In the genomic region with DNA sequence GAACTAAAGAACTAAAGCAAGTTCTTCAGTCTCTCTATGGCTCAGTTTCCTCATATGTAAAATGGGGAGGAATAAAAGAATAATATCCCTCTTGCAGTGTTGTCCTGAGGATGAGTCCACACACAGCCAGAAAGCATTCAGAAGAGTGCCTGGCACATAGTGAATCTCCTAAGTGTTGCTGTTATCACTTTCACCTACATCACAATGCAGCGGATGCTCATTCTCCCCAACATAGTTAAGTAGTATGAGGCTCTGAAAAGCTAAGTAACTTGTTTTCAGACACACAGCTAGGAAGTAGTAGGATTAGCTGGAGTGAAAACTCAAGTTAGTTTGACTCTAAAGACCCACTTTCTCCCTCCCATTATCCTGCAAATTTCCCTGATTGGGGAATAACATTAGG, we compare ENCODE assay signal across 22 cellular contexts. TPM values are rescaled to one million over a fixed set of nuclear protein-coding genes. Genes with fewer than 3 reads are reported as not detected.
DNase-seq lines count a peak whose midpoint lies in the region; ATAC-seq and TF ChIP-seq lines count a peak whose summit lies in the region.
"Had no signal": no experiment of that assay in that cellular context is flagged by ENCODE, and none has a peak within 500 bp of the region (broad histone marks: within the 10 kb centered on the region; RNA-seq: fewer than 3 reads in every experiment).

No MANE protein-coding gene starts in this region.

- no peak for TF ChIP-seq CTCF in CD8-positive, alpha-beta T cell (IDR thresholded peaks at IDR 0.05)
- TF ChIP-seq CTCF in WTC11 (IDR thresholded peaks at IDR 0.05) (no peak), omental fat pad (IDR thresholded peaks at IDR 0.05) (no peak)

- H3K27me3 ChIP-seq in CD8-positive, alpha-beta T cell (ENCODE audit: insufficient read depth, low read length) = no peaks in the 10 kb centered on the region
- H3K27me3 ChIP-seq: body of pancreas, gastrocnemius medialis, ovary had no signal

- no peaks in the 10 kb centered on the region for H3K36me3 ChIP-seq in CD8-positive, alpha-beta T cell (ENCODE audit: insufficient read depth, low read length)
- H3K36me3 ChIP-seq: gastrocnemius medialis, ovary had no signal

- H3K27ac Mint-ChIP-seq in activated CD8-positive, alpha-beta memory T cell treated with anti-CD3 and anti-CD28 coated beads, Interleukin-2, amount 10 ng/mL, durations not matched to agents 7 days and 5 days = peak overlapping the region; percentile 83
- H3K27ac Mint-ChIP-seq in CD8-positive, alpha-beta T cell = peak overlapping the region; percentile 96
- H3K27ac Mint-ChIP-seq in WTC11 = no peak overlapping the region
- peak overlapping the region in 1 of 2 donors; percentile 71 for H3K27ac Mint-ChIP-seq in natural killer cell treated with Interleukin-12 subunit alpha and Interleukin-12 subunit beta and Interleukin-15 and Interleukin-18, amount 100 ng/mL, for 72 hours

- peaks cover 4% of the 10 kb centered on the region for H3K27me3 Mint-ChIP-seq in activated CD8-positive, alpha-beta memory T cell treated with anti-CD3 and anti-CD28 coated beads, Interleukin-2, amount 10 ng/mL, durations not matched to agents 7 days and 5 days
- no peaks in the 10 kb centered on the region for H3K27me3 Mint-ChIP-seq in CD8-positive, alpha-beta T cell (ENCODE audit: low read depth)
- H3K27me3 Mint-ChIP-seq in WTC11 (ENCODE audit: low read depth) = peaks cover 31% of the 10 kb centered on the region
- peaks cover 0 to 2% of the 10 kb centered on the region in 2 donors for H3K27me3 Mint-ChIP-seq in natural killer cell treated with Interleukin-12 subunit alpha and Interleukin-12 subunit beta and Interleukin-15 and Interleukin-18, amount 100 ng/mL, for 72 hours

- CTCF ChIA-PET in activated CD8-positive, alpha-beta memory T cell treated with anti-CD3 and anti-CD28 coated beads, Interleukin-2, amount 10 ng/mL, durations not matched to agents 7 days and 5 days (lab: Charles Lee) = interaction anchor here (0.7 to 5.0 kb wide), 8 partner anchors 7 to 111 kb away, joined by 3 to 58 read pairs (median 12); no protein-coding TSS in a partner anchor
- CTCF ChIA-PET in CD8-positive, alpha-beta T cell (lab: Charles Lee) = interaction anchor here (0.8 to 5.5 kb wide), 9 partner anchors 8 to 572 kb away, joined by 3 to 48 read pairs (median 6); no protein-coding TSS in a partner anchor
- CTCF ChIA-PET in WTC11 (lab: Charles Lee) = interaction anchor here (0.9 to 2.1 kb wide), 7 partner anchors 8 to 105 kb away, joined by 3 to 15 read pairs (median 5); no protein-coding TSS in a partner anchor

- intact Hi-C loops in CD8-positive, alpha-beta T cell (cut with DNase I, micrococcal nuclease) = no loop called here

- H3K9me3 ChIP-seq in CD8-positive, alpha-beta T cell (ENCODE audit: low read length) = no peaks in the 10 kb centered on the region
- H3K9me3 ChIP-seq: body of pancreas, gastrocnemius medialis, ovary had no signal

- POLR2A ChIA-PET in CD8-positive, alpha-beta T cell (lab: Charles Lee) = interaction anchor here (1.0 to 5.5 kb wide), 8 partner anchors 7 to 58 kb away, joined by 3 to 46 read pairs (median 19); a partner anchor contains a TSS
- POLR2A ChIA-PET in WTC11 (lab: Charles Lee) = no interaction called here

- no peak for DNase-seq in activated CD8-positive, alpha-beta memory T cell treated with anti-CD3 and anti-CD28 coated beads, Interleukin-2, amount 10 ng/mL, durations not matched to agents 7 days and 5 days
- no peak for DNase-seq in activated CD8-positive, alpha-beta memory T cell treated with anti-CD3 and anti-CD28 coated beads, Interleukin-2, amount 50 U/mL, for 4 hours
- DNase-seq in CD8-positive, alpha-beta T cell = no peak
- no peak for DNase-seq in WTC11 (ENCODE audit: low spot score)
- no peak for DNase-seq in natural killer cell treated with Interleukin-12 subunit alpha and Interleukin-12 subunit beta and Interleukin-15 and Interleukin-18, amount 100 ng/mL, for 72 hours (ENCODE audit: low spot score)
- no peak for DNase-seq in NCI-H2196 treated with DMSO at 0.1 percent for 48 hours (lab: John Stamatoyannopoulos, UW; ENCODE audit: unreplicated experiment)
- DNase-seq in substantia nigra (lab: John Stamatoyannopoulos, UW) = no peak
- DNase-seq in omental fat pad (ENCODE audit: low spot score) = no peak
- DNase-seq: body of pancreas; effector CD4-positive, alpha-beta T cell; gastrocnemius medialis; GDM1; NCI-H1436; NCI-H526 treated with DMSO at 0.1 percent for 48 hours; ovary; right cardiac atrium; SHP77 had no signal

- peak overlapping the region; percentile 2 for H3K27ac ChIP-seq in CD8-positive, alpha-beta T cell (ENCODE audit: low read depth, low read length)
- no peak overlapping the region for H3K27ac ChIP-seq in substantia nigra (ENCODE audit: low read depth, low read length, poor library complexity, severe bottlenecking)
- H3K27ac ChIP-seq: body of pancreas, C4-2B, gastrocnemius medialis, ovary had no signal

- no peaks in the 10 kb centered on the region for H3K9me3 Mint-ChIP-seq in activated CD8-positive, alpha-beta memory T cell treated with anti-CD3 and anti-CD28 coated beads, Interleukin-2, amount 10 ng/mL, durations not matched to agents 7 days and 5 days (ENCODE audit: low read depth)
- H3K9me3 Mint-ChIP-seq in CD8-positive, alpha-beta T cell = no peaks in the 10 kb centered on the region
- H3K9me3 Mint-ChIP-seq in WTC11 = no peaks in the 10 kb centered on the region
- H3K9me3 Mint-ChIP-seq in natural killer cell treated with Interleukin-12 subunit alpha and Interleukin-12 subunit beta and Interleukin-15 and Interleukin-18, amount 100 ng/mL, for 72 hours = no peaks in the 10 kb centered on the region
- H3K9me3 Mint-ChIP-seq: activated naive CD4-positive, alpha-beta T cell treated with anti-CD3 and anti-CD28 coated beads, Interleukin-2, amount 50 U/mL, for 72 hours had no signal

- H3K4me1 ChIP-seq in CD8-positive, alpha-beta T cell (ENCODE audit: insufficient read depth, low read length) = peaks cover 73% of the 10 kb centered on the region
- H3K4me1 ChIP-seq: gastrocnemius medialis had no signal

- no peak for ATAC-seq in activated CD8-positive, alpha-beta memory T cell treated with anti-CD3 and anti-CD28 coated beads, Interleukin-2, amount 10 ng/mL, durations not matched to agents 7 days and 5 days
- no peak for ATAC-seq in CD8-positive, alpha-beta T cell
- ATAC-seq in WTC11 = peak; percentile 68
- ATAC-seq in natural killer cell treated with Interleukin-12 subunit alpha and Interleukin-12 subunit beta and Interleukin-15 and Interleukin-18, amount 100 ng/mL, for 72 hours = no peak
- no peak for ATAC-seq in omental fat pad (ENCODE audit: low FRiP score)
- ATAC-seq: activated naive CD4-positive, alpha-beta T cell treated with anti-CD3 and anti-CD28 coated beads, Interleukin-2, amount 50 U/mL, for 72 hours; body of pancreas; esophagus mucosa; gastrocnemius medialis; HCT116; right cardiac atrium had no signal

- no peak overlapping the region for H3K4me3 ChIP-seq in CD8-positive, alpha-beta T cell (ENCODE audit: low read depth, low read length)
- H3K4me3 ChIP-seq: body of pancreas, gastrocnemius medialis, lung, ovary had no signal

- no peaks in the 10 kb centered on the region for H3K36me3 Mint-ChIP-seq in activated CD8-positive, alpha-beta memory T cell treated with anti-CD3 and anti-CD28 coated beads, Interleukin-2, amount 10 ng/mL, durations not matched to agents 7 days and 5 days
- no peaks in the 10 kb centered on the region for H3K36me3 Mint-ChIP-seq in CD8-positive, alpha-beta T cell
- no peaks in the 10 kb centered on the region for H3K36me3 Mint-ChIP-seq in WTC11
- H3K36me3 Mint-ChIP-seq in natural killer cell treated with Interleukin-12 subunit alpha and Interleukin-12 subunit beta and Interleukin-15 and Interleukin-18, amount 100 ng/mL, for 72 hours = no peaks in the 10 kb centered on the region
- H3K36me3 Mint-ChIP-seq: activated naive CD4-positive, alpha-beta T cell treated with anti-CD3 and anti-CD28 coated beads, Interleukin-2, amount 50 U/mL, for 72 hours had no signal

- no peak overlapping the region for H3K4me3 Mint-ChIP-seq in activated CD8-positive, alpha-beta memory T cell treated with anti-CD3 and anti-CD28 coated beads, Interleukin-2, amount 10 ng/mL, durations not matched to agents 7 days and 5 days
- H3K4me3 Mint-ChIP-seq in CD8-positive, alpha-beta T cell = peak overlapping the region; percentile 71
- no peak overlapping the region for H3K4me3 Mint-ChIP-seq in WTC11
- H3K4me3 Mint-ChIP-seq in natural killer cell treated with Interleukin-12 subunit alpha and Interleukin-12 subunit beta and Interleukin-15 and Interleukin-18, amount 100 ng/mL, for 72 hours = peak overlapping the region; percentile 26

- peaks cover 62% of the 10 kb centered on the region for H3K4me1 Mint-ChIP-seq in activated CD8-positive, alpha-beta memory T cell treated with anti-CD3 and anti-CD28 coated beads, Interleukin-2, amount 10 ng/mL, durations not matched to agents 7 days and 5 days
- H3K4me1 Mint-ChIP-seq in CD8-positive, alpha-beta T cell (ENCODE audit: low read depth) = peaks cover 72% of the 10 kb centered on the region
- H3K4me1 Mint-ChIP-seq in WTC11 = peaks cover 56% of the 10 kb centered on the region
- peaks cover 43 to 65% of the 10 kb centered on the region in 2 donors for H3K4me1 Mint-ChIP-seq in natural killer cell treated with Interleukin-12 subunit alpha and Interleukin-12 subunit beta and Interleukin-15 and Interleukin-18, amount 100 ng/mL, for 72 hours (ENCODE audit: low read depth in 2 of 2)

TF ChIP-seq in WTC11, 78 proteins besides CTCF, POLR2A, EP300 and RAD21 (continues in another document):
- TF ChIP-seq ZNF219 (CRISPR knock-in tag; IDR thresholded peaks at IDR 0.05; ENCODE audit: borderline replicate concordance) (no peak), FOXK1 (CRISPR knock-in tag; IDR thresholded peaks at IDR 0.05) (no peak), ZNF317 (CRISPR knock-in tag; IDR thresholded peaks at IDR 0.05; ENCODE audit: borderline replicate concordance, low read depth) (no peak), EMX1 (CRISPR knock-in tag; IDR thresholded peaks at IDR 0.05) (no peak)

RNA-seq across cellular contexts. Expression of a gene that starts 9.1 kb away (rescaled TPM):
- 10 to 100 TPM; 50.5 to 67.1 TPM for total RNA-seq in activated CD8-positive, alpha-beta memory T cell treated with anti-CD3 and anti-CD28 coated beads, Interleukin-2, amount 10 ng/mL, durations not matched to agents 7 days and 5 days
- 100 to 1,000 TPM; 264 to 275 TPM for total RNA-seq in CD8-positive, alpha-beta T cell
- total RNA-seq in WTC11 (2021) = 30.0 to 36.6 TPM (median 30.8 TPM) in 3 replicates
- total RNA-seq in natural killer cell treated with Interleukin-12 subunit alpha and Interleukin-12 subunit beta and Interleukin-15 and Interleukin-18, amount 100 ng/mL, for 72 hours = 10 to 100 TPM; 70.0 to 75.3 TPM
- 10 to 100 TPM; 40.4 to 66.2 (median 56.0) TPM for total RNA-seq in omental fat pad

Comparison
In these comparisons a context has a peak if more than half of its experiments do, and no peak if none do; other contexts are left out.
1. H3K4me3 Mint-ChIP-seq: peak in CD8-positive, alpha-beta T cell (single experiment) and natural killer cell treated with Interleukin-12 subunit alpha and Interleukin-12 subunit beta and Interleukin-15 and Interleukin-18, amount 100 ng/mL, for 72 hours (single experiment); none in activated CD8-positive, alpha-beta memory T cell treated with anti-CD3 and anti-CD28 coated beads, Interleukin-2, amount 10 ng/mL, durations not matched to agents 7 days and 5 days (single experiment) and WTC11 (single experiment).